ENCODE assay signal across 8 cellular contexts in the genomic region with DNA sequence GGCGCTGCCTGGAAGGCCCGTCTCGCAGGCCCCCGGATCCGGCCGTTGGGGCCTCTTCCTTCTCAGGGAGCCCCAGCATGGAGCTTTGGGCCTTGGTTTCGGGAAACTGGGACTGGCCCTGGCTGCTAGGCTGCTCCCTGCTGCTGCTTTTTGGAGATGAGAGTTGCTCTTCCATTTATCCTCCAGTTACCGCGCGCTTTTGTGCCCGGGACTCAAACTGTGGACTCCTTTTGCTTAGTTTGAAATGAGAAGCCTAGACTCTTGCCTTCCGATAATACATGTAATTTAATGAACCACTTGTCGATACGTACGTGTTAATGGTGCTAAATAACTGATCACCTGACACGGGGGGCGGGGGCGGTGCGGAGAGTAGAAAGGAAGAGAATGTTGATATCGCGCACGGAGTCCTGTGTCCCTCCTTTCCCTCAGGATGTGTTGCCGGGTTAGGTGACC. TPM values are rescaled to one million over a fixed set of nuclear protein-coding genes. Genes with fewer than 3 reads are reported as not detected.
DNase-seq lines count a peak whose midpoint lies in the region; ATAC-seq and TF ChIP-seq lines count a peak whose summit lies in the region.

No MANE protein-coding gene starts in this region.

- H3K27me3 ChIP-seq in Peyer's patch (no peaks in the 10 kb centered on the region), tibial artery (no peaks in the 10 kb centered on the region)

- peak; percentile 3 for ATAC-seq in GM19372 (IDR thresholded peaks at IDR 0.05; ENCODE audit: low read depth, unreplicated experiment)

- H3K4me3 Mint-ChIP-seq in glutamatergic neuron (ENCODE audit: unreplicated experiment) (peak overlapping the region; percentile 99), osteocyte (ENCODE audit: unreplicated experiment) (peak overlapping the region; percentile 97)

- H3K36me3 Mint-ChIP-seq in glutamatergic neuron (ENCODE audit: unreplicated experiment) (no peaks in the 10 kb centered on the region), osteocyte (ENCODE audit: unreplicated experiment) (no peaks in the 10 kb centered on the region)

- TF ChIP-seq POLR2A in Peyer's patch (IDR thresholded peaks at IDR 0.05) = no peak

- H3K27ac ChIP-seq in Peyer's patch (peak overlapping the region; percentile 82 to 98 (median 97)), tibial artery (peak overlapping the region; percentile 92 to 97)

- H3K4me1 ChIP-seq in Peyer's patch = peaks cover 0 to 38% (median 4%) of the 10 kb centered on the region in 4 donors
- peaks cover 0 to 51% (median 18%) of the 10 kb centered on the region in 4 donors for H3K4me1 ChIP-seq in tibial artery

- peak overlapping the region; percentile 68 to 96 (median 89) for H3K4me3 ChIP-seq in Peyer's patch
- H3K4me3 ChIP-seq in tibial artery = peak overlapping the region; percentile 75 to 87

- H3K4me1 Mint-ChIP-seq in glutamatergic neuron (ENCODE audit: low read depth, unreplicated experiment) (peaks cover 11% of the 10 kb centered on the region), osteocyte (ENCODE audit: unreplicated experiment) (peaks cover 50% of the 10 kb centered on the region)

- H3K9me3 ChIP-seq in Peyer's patch (no peaks in the 10 kb centered on the region), tibial artery (no peaks in the 10 kb centered on the region)

- H3K9me3 Mint-ChIP-seq in glutamatergic neuron (ENCODE audit: unreplicated experiment) (peaks cover 9% of the 10 kb centered on the region), osteocyte (ENCODE audit: unreplicated experiment) (no peaks in the 10 kb centered on the region)

- DNase-seq in AG08396 (ENCODE audit: low spot score) (peak; percentile 42), HPDE6-E6E7 (ENCODE audit: extremely low spot score) (peak; percentile 7), Peyer's patch (peak; percentile 67 to 91 (median 87)), glutamatergic neuron (peak; percentile 71), osteocyte (ENCODE audit: extremely low spot score, unreplicated experiment) (no peak), tibial artery (peak; percentile 77 to 84)
- peak; percentile 6 to 52 (median 16) for DNase-seq in activated naive CD4-positive, alpha-beta T cell (lab: John Stamatoyannopoulos, UW)

- H3K27me3 Mint-ChIP-seq in glutamatergic neuron (ENCODE audit: unreplicated experiment) (peaks cover 9% of the 10 kb centered on the region), osteocyte (ENCODE audit: unreplicated experiment) (peaks cover 15% of the 10 kb centered on the region)

- H3K36me3 ChIP-seq in Peyer's patch = no peaks in the 10 kb centered on the region
- no peaks in the 10 kb centered on the region for H3K36me3 ChIP-seq in tibial artery

- TF ChIP-seq CTCF in Peyer's patch (IDR thresholded peaks at IDR 0.05) (no peak), glutamatergic neuron (IDR thresholded peaks at IDR 0.05; ENCODE audit: partially characterized antibody, unreplicated experiment) (no peak), osteocyte (IDR thresholded peaks at IDR 0.05) (no peak), tibial artery (IDR thresholded peaks at IDR 0.05) (no peak)

- H3K27ac Mint-ChIP-seq in glutamatergic neuron (ENCODE audit: unreplicated experiment) (peak overlapping the region; percentile 99), osteocyte (ENCODE audit: unreplicated experiment) (peak overlapping the region; percentile 97)

- intact Hi-C loops in tibial artery (cut with DNase I; ENCODE audit: low total_unique reads) = loop anchor here (5.0 kb wide), 1 partner anchor 64 kb away; a partner anchor contains a TSS

RNA-seq across cellular contexts. Expression of a gene that starts 0.9 kb away (rescaled TPM):
- total RNA-seq in Peyer's patch (100 to 1,000 TPM in 1 of 4 donors, 10 to 100 TPM in 3; 62.1 to 150 (median 78.2) TPM), glutamatergic neuron (ENCODE audit: unreplicated experiment) (38.7 TPM), osteocyte (45.9 and 51.5 TPM in 2 replicates)
